Comparison of ENCODE assay signal across 25 cellular contexts in the genomic region with DNA sequence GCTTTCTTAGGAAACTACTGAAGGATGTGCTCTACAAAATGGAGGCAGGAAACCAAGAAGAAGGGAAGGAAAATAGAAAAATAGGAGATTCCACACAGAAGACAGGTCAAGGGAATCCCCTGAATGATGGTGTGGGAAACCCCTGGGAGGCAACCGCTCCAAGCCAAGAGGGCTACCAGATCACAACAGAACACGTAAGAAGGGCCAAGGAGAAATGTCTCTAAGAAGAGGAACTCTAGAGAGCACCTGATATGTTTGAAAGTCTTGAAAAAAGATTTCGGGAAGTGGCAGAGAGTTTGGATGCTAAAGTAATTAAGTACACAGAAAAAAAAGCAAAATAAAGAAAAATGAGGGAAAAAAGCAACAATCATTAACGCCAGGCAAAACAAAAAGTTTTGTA. TPM values are rescaled to one million over a fixed set of nuclear protein-coding genes. Genes with fewer than 3 reads are reported as not detected.
DNase-seq lines count a peak whose midpoint lies in the region; ATAC-seq, FAIRE-seq and TF ChIP-seq lines count a peak whose summit lies in the region.
"Had no signal": no experiment of that assay in that cellular context is flagged by ENCODE, and none has a peak within 500 bp of the region (broad histone marks: within the 10 kb centered on the region; RNA-seq: fewer than 3 reads in every experiment).

No MANE protein-coding gene starts in this region.

- H3K27me3 Mint-ChIP-seq in MCF 10A (ENCODE audit: insufficient read depth, unreplicated experiment) (no peaks in the 10 kb centered on the region), naive B cell (no peaks in the 10 kb centered on the region)
- H3K27me3 Mint-ChIP-seq: activated B cell treated with CpG ODN at 0.5 μM for 24 hours, B cell, IgD-negative memory B cell had no signal

- in situ Hi-C loops in K562 (cut with MboI) = no loop called here

- no peak for TF ChIP-seq EP300 in K562 (IDR thresholded peaks at IDR 0.05; ENCODE audit: low read length)

- H3K4me1 Mint-ChIP-seq in MCF 10A (ENCODE audit: insufficient read depth, unreplicated experiment) (peaks cover 34% of the 10 kb centered on the region), naive B cell (peaks cover 10 to 21% (median 11%) of the 10 kb centered on the region in 3 donors)

- no peaks in the 10 kb centered on the region for H3K9me1 ChIP-seq in K562 (ENCODE audit: control insufficient read depth, insufficient read depth, low read length)

- no peak for DNase-seq in MCF 10A (ENCODE audit: unreplicated experiment)
- no peak for DNase-seq in breast epithelium (ENCODE audit: low spot score in 2 of 2)
- DNase-seq in K562 (ENCODE audit: extremely low read depth in 1 of 4, low spot score in 3 of 4) = no peak
- DNase-seq in naive B cell = no peak
- DNase-seq in ureter (ENCODE audit: low spot score) = no peak
- DNase-seq: activated B cell treated with CpG ODN at 0.5 μM for 24 hours; activated CD4-positive, alpha-beta memory T cell treated with anti-CD3 and anti-CD28 coated beads for 36 hours; activated effector memory CD4-positive, alpha-beta T cell treated with anti-CD3 and anti-CD28 coated beads, Interleukin-2, amount 50 U/mL, for 16 hours; activated naive CD8-positive, alpha-beta T cell treated with anti-CD3 and anti-CD28 coated beads, Interleukin-2, amount 50 U/mL, for 24 hours; DMS79; heart left ventricle; MG63; NCI-H2171 treated with DMSO at 0.1 percent for 48 hours; stimulated activated naive CD8-positive, alpha-beta T cell treated with anti-CD3 and anti-CD28 coated beads, Interleukin-15, Interleukin-2, amounts not matched to agents 100 U/mL and 50 U/mL, for 24 hours; transverse colon had no signal

- H3K4me3 ChIP-seq in breast epithelium (no peak overlapping the region), K562 (no peak overlapping the region), thymus (ENCODE audit: low read length) (no peak overlapping the region)
- H3K4me3 ChIP-seq: GM12878, heart left ventricle, MG63, smooth muscle cell, transverse colon had no signal

- H2AFZ ChIP-seq in K562 (ENCODE audit: low read depth, low read length) = no peak overlapping the region

- H4K20me1 ChIP-seq in K562 (replicated peaks; ENCODE audit: control insufficient read depth, insufficient read depth, low read length) = no peaks in the 10 kb centered on the region

- H3K36me3 ChIP-seq in breast epithelium (no peaks in the 10 kb centered on the region), K562 (ENCODE audit: control insufficient read depth, insufficient read depth, low read length) (peaks cover 29% of the 10 kb centered on the region; the same call in 2 of the 3 replicates), thymus (ENCODE audit: control insufficient read depth, insufficient read depth) (no peaks in the 10 kb centered on the region)
- H3K36me3 ChIP-seq: MG63, transverse colon had no signal

- peak; percentile 38 for ATAC-seq in K562
- peak; percentile 45 to 53 for ATAC-seq in naive B cell (ENCODE audit: low read depth in 2 of 2)
- ATAC-seq in GM18909 (IDR thresholded peaks at IDR 0.05; ENCODE audit: poor library complexity, unreplicated experiment) = no peak
- no peak for ATAC-seq in GM19324 (IDR thresholded peaks at IDR 0.05; ENCODE audit: low FRiP score, unreplicated experiment)
- ATAC-seq: activated naive CD8-positive, alpha-beta T cell treated with anti-CD3 and anti-CD28 coated beads, Interleukin-2, amount 50 U/mL, for 24 hours; GM12878; heart left ventricle; stimulated activated naive CD8-positive, alpha-beta T cell treated with anti-CD3 and anti-CD28 coated beads, Interleukin-15, Interleukin-2, amounts not matched to agents 100 U/mL and 50 U/mL, for 24 hours had no signal

- FAIRE-seq in K562 (lab: Jason Lieb, UNC) = no peak
- FAIRE-seq: endometrium, GM12878 had no signal

- no peaks in the 10 kb centered on the region for H3K4me1 ChIP-seq in breast epithelium
- H3K4me1 ChIP-seq in K562 (replicated peaks in 1 of 2; ENCODE audit: control insufficient read depth in 2 of 2, insufficient read depth in 2 of 2, low read length in 2 of 2) = peaks cover 6 to 18% of the 10 kb centered on the region in 2 experiments; a peak in 4 of 5 replicates
- no peaks in the 10 kb centered on the region for H3K4me1 ChIP-seq in thymus (ENCODE audit: control insufficient read depth, insufficient read depth, low read length)

- H3K27me3 ChIP-seq in breast epithelium (no peaks in the 10 kb centered on the region), K562 (ENCODE audit: control insufficient read depth in 2 of 2, insufficient read depth in 2 of 2, low read length in 2 of 2) (no peaks in the 10 kb centered on the region), thymus (ENCODE audit: control insufficient read depth, insufficient read depth) (peaks cover 1% of the 10 kb centered on the region)
- H3K27me3 ChIP-seq: heart left ventricle, MG63, transverse colon had no signal

- H3K27ac Mint-ChIP-seq in MCF 10A (ENCODE audit: low read depth, unreplicated experiment) = peak overlapping the region; percentile 66
- peak overlapping the region in 2 of 6 donors; percentile 2 to 6 for H3K27ac Mint-ChIP-seq in naive B cell
- H3K27ac Mint-ChIP-seq: activated B cell treated with CpG ODN at 0.5 μM for 24 hours; activated CD4-positive, alpha-beta memory T cell treated with anti-CD3 and anti-CD28 coated beads for 36 hours; activated naive CD8-positive, alpha-beta T cell treated with anti-CD3 and anti-CD28 coated beads, Interleukin-2, amount 50 U/mL, for 24 hours; B cell; brain; T-helper 2 cell treated with Interferon-gamma antibody and Interleukin-4, amounts not matched to agents 5 μg/mL and 100 μg/mL, for 36 hours had no signal

- POLR2A ChIA-PET in MCF 10A (lab: Yijun Ruan, JAX) = interaction anchor here (0.6 to 2.7 kb wide), 11 partner anchors 8 to 281 kb away, joined by 3 to 13 read pairs (median 4); partner anchors contain the start of genes KDM1B and TPMT
- POLR2A ChIA-PET in K562 (lab: Yijun Ruan, JAX) = interaction anchor here (0.9 to 2.1 kb wide), 3 partner anchors 8 to 17 kb away, joined by 3 to 5 read pairs (median 4); no protein-coding TSS in a partner anchor

- BruUV-seq in MCF 10A (replicated peaks; lab: Mats Ljungman, UMichigan) = no TSS peak
- BruUV-seq in K562 (replicated peaks; lab: Mats Ljungman, UMichigan) = no TSS peak

- H3K9me3 ChIP-seq in breast epithelium (no peaks in the 10 kb centered on the region), K562 (replicated peaks; ENCODE audit: control insufficient read depth, insufficient read depth, low read depth, low read length) (no peaks in the 10 kb centered on the region; the same call in 1 of the 2 replicates), thymus (ENCODE audit: control insufficient read depth) (no peaks in the 10 kb centered on the region)
- H3K9me3 ChIP-seq: heart left ventricle, MG63, transverse colon had no signal

- CTCF ChIA-PET in MCF 10A (lab: Yijun Ruan, JAX) = no interaction called here
- CTCF ChIA-PET in K562 (lab: Yijun Ruan, JAX; ENCODE audit: low intra/inter-chr PET ratio) = no interaction called here

- H3K9me3 Mint-ChIP-seq in MCF 10A (ENCODE audit: unreplicated experiment) (no peaks in the 10 kb centered on the region), naive B cell (no peaks in the 10 kb centered on the region)
- H3K9me3 Mint-ChIP-seq: activated B cell treated with CpG ODN at 0.5 μM for 24 hours; activated CD4-positive, alpha-beta memory T cell treated with anti-CD3 and anti-CD28 coated beads for 36 hours; activated naive CD8-positive, alpha-beta T cell treated with anti-CD3 and anti-CD28 coated beads, Interleukin-2, amount 50 U/mL, for 24 hours; brain; T-helper 2 cell treated with Interferon-gamma antibody and Interleukin-4, amounts not matched to agents 5 μg/mL and 100 μg/mL, for 36 hours had no signal

- intact Hi-C loops in MCF 10A (cut with micrococcal nuclease) = no loop called here
- intact Hi-C loops in breast epithelium (cut with DNase I; ENCODE audit: low total_unique reads) = no loop called here
- intact Hi-C loops in K562 (cut with micrococcal nuclease) = loop anchor here (10.0 kb wide), 1 partner anchor 276 kb away; the partner anchor contains the start of gene NUP153

- H3K27ac ChIP-seq in breast epithelium = peak overlapping the region in 1 of 2 donors; percentile 55
- H3K27ac ChIP-seq in K562 (ENCODE audit: extremely low read depth, low read depth, low read length) = peak overlapping the region; percentile 5; the same call in 1 of the 3 replicates
- H3K27ac ChIP-seq in thymus (ENCODE audit: low read depth) = peak overlapping the region; percentile 42
- H3K27ac ChIP-seq: transverse colon had no signal

- H3K36me3 Mint-ChIP-seq in MCF 10A (ENCODE audit: insufficient read depth, unreplicated experiment) = no peaks in the 10 kb centered on the region
- no peaks in the 10 kb centered on the region for H3K36me3 Mint-ChIP-seq in naive B cell
- H3K36me3 Mint-ChIP-seq: activated CD4-positive, alpha-beta memory T cell treated with anti-CD3 and anti-CD28 coated beads for 36 hours had no signal

- WGBS in K562 (ENCODE audit: insufficient coverage, low coverage, missing lambda C conversion rate) = 72% methylated on average over 4 of the region's 4 CpGs
- WGBS in thymus = 94% methylated on average over 4 of the region's 4 CpGs

- H3K9ac ChIP-seq in K562 (ENCODE audit: insufficient read depth in 1 of 2, low read depth in 2 of 2, low read length in 2 of 2) = no peak overlapping the region; a peak in 1 of 4 replicates

- peak overlapping the region; percentile 30 for H3K4me3 Mint-ChIP-seq in MCF 10A (ENCODE audit: unreplicated experiment)
- no peak overlapping the region for H3K4me3 Mint-ChIP-seq in naive B cell
- H3K4me3 Mint-ChIP-seq: activated B cell treated with CpG ODN at 0.5 μM for 24 hours; activated CD4-positive, alpha-beta memory T cell treated with anti-CD3 and anti-CD28 coated beads for 36 hours; activated naive CD8-positive, alpha-beta T cell treated with anti-CD3 and anti-CD28 coated beads, Interleukin-2, amount 50 U/mL, for 24 hours; B cell; brain; T-helper 2 cell treated with Interferon-gamma antibody and Interleukin-4, amounts not matched to agents 5 μg/mL and 100 μg/mL, for 36 hours had no signal

- no peak for TF ChIP-seq POLR2A in breast epithelium (IDR thresholded peaks at IDR 0.05)
- TF ChIP-seq POLR2A in K562 (conservative IDR thresholded peaks at IDR 0.05) = no peak

- no peak overlapping the region for H3K4me2 ChIP-seq in K562 (ENCODE audit: insufficient read depth, low read length)
- H3K4me2 ChIP-seq: smooth muscle cell had no signal

- peaks cover 74% of the 10 kb centered on the region for H3K79me2 ChIP-seq in K562 (ENCODE audit: control insufficient read depth, insufficient read depth, low read length)

- no peak for TF ChIP-seq RAD21 in K562 (CRISPR knock-in tag; conservative IDR thresholded peaks at IDR 0.05 in 1 of 2, IDR thresholded peaks at IDR 0.05 in 1 of 2)

- TF ChIP-seq CTCF in MCF 10A (IDR thresholded peaks at IDR 0.05; ENCODE audit: unreplicated experiment) (no peak), breast epithelium (IDR thresholded peaks at IDR 0.05) (no peak), K562 (IDR thresholded peaks at IDR 0.05 in 2 of 3, conservative IDR thresholded peaks at IDR 0.05 in 1 of 3; ENCODE audit: insufficient read depth in 2 of 3, low read depth in 1 of 3, low read length in 3 of 3) (no peak)

RNA-seq across cellular contexts. Expression of gene KIF13A, which starts 7.1 kb away (rescaled TPM):
- total RNA-seq in MCF 10A (2022) = 24.1 and 33.5 TPM in 2 replicates
- total RNA-seq in breast epithelium = 10 to 100 TPM; 40.0 to 60.4 (median 49.6) TPM
- total RNA-seq in K562 (2011; cell fraction: chromatin; rRNA removed; ENCODE audit: low replicate concordance) = 104 and 140 TPM in 2 replicates
- 46.7 and 52.6 TPM in 2 replicates for total RNA-seq in K562 (2011; cell fraction: nucleolus; rRNA removed)
- 47.2 and 119 TPM in 2 replicates for total RNA-seq in K562 (2011; cell fraction: nucleoplasm; rRNA removed)
- total RNA-seq in K562 (2014; rRNA removed) = 21.0 and 30.1 TPM in 2 replicates
- total RNA-seq in K562 (2014; rRNA removed; fragmentation: Illumina TruSeq; extraction: Trizol) = 37.5 and 39.3 TPM in 2 replicates
- total RNA-seq in K562 (2015; rRNA removed; fragmentation: Illumina TruSeq; extraction: Trizol) = 43.2 and 44.3 TPM in 2 replicates
- total RNA-seq in K562 (2021) = 30.1 and 33.8 TPM in 2 replicates
- 29.5 and 31.8 TPM in 2 replicates for polyA plus RNA-seq in K562 (2011; rRNA removed)
- 15.8 and 22.8 TPM in 2 replicates for polyA plus RNA-seq in K562 (2011; cell fraction: cytosol; rRNA removed)
- 33.0 and 34.3 TPM in 2 replicates for polyA plus RNA-seq in K562 (2011; cell fraction: nucleus; rRNA removed)
- polyA plus RNA-seq in K562 (2012) = 25.3 and 25.9 TPM in 2 replicates
- polyA plus RNA-seq in K562 (2014; fragmentation: Illumina TruSeq; extraction: Trizol) = 28.2 and 29.7 TPM in 2 replicates
- polyA plus RNA-seq in K562 (2014; fragmentation: Nextera tagmentation; extraction: Ambion mirVana) = 1 to 10 TPM; 3.6 to 4.3 TPM
- polyA plus RNA-seq in K562 (2014; rRNA removed) = 22.5 and 22.6 TPM in 2 replicates
- 58.2 and 66.9 TPM in 2 replicates for polyA minus RNA-seq in K562 (2011; rRNA and poly(A)+ RNA removed)
- polyA minus RNA-seq in K562 (2011; cell fraction: cytosol; rRNA and poly(A)+ RNA removed) = 27.8 and 31.0 TPM in 2 replicates
- polyA minus RNA-seq in K562 (2011; cell fraction: nucleus; rRNA and poly(A)+ RNA removed) = 52.9 and 92.3 TPM in 2 replicates
- polyA plus RNA-seq in naive B cell (ENCODE audit: low read depth in 6 of 6) = 1 to 10 TPM in 2 of 6 donors, under 1 TPM in 3, not detected in 1; 0.21 to 4.3 (median 0.91) TPM
- 13.7 TPM for polyA plus RNA-seq in thymus
- 57.7 TPM for total RNA-seq in ureter

Comparison
In these comparisons a context has a peak if more than half of its experiments do, and no peak if none do; other contexts are left out.
1. ATAC-seq: peak in K562 (single experiment) and naive B cell (2 of 2); none in GM18909 (single experiment) and GM19324 (single experiment).